ENCODE assay signal across 17 cellular contexts in the genomic region with DNA sequence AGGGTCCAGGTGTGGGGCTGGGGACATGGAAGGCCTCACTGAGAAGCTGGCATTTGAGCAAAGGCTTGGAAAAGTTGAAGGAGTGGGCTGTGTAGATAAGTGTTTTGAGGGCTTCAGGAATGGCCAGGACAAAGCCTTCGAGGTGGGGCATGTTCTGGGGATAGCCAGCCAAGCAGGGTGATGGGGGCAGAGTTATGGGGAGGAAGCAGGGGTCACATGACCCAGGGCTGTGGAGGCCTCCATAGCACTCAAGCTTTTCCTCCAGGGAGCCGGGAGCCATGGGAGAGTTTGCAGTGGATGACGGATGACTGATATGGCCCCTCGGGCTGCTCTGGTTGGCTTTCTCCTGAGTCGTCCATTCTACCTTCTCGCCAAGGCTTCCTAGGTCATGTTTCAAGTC.
"Had no signal": no experiment of that assay in that cellular context is flagged by ENCODE, and none has a peak within 500 bp of the region (broad histone marks: within the 10 kb centered on the region; RNA-seq: fewer than 3 reads in every experiment).

No MANE protein-coding gene starts in this region.

- H3K27me3 ChIP-seq: dorsolateral prefrontal cortex, gastroesophageal sphincter, heart right ventricle, right atrium auricular region, stomach, testis, upper lobe of left lung had no signal

- ATAC-seq: gastroesophageal sphincter, heart right ventricle, left cardiac atrium had no signal

- H3K36me3 ChIP-seq: gastroesophageal sphincter, heart right ventricle, right atrium auricular region, stomach, upper lobe of left lung had no signal

- DNase-seq: activated CD4-positive, CD25-positive, alpha-beta regulatory T cell treated with anti-CD3 and anti-CD28 coated beads, Interleukin-2, amount 50 U/mL, for 72 hours; activated naive CD4-positive, alpha-beta T cell treated with anti-CD3 and anti-CD28 coated beads, Interleukin-2, amount 50 U/mL, for 16 hours; activated T-cell treated with anti-CD3 and anti-CD28 coated beads, Interleukin-2, amount 50 U/mL, for 1 hour; dorsolateral prefrontal cortex; erythroblast; heart right ventricle; left cardiac atrium; midbrain; occipital lobe; stimulated activated CD4-positive, alpha-beta T cell treated with anti-CD3 and anti-CD28 coated beads, Interleukin-4, amount 100 ng/mL, for 24 hours; stomach; testis; upper lobe of left lung had no signal

- H3K27ac Mint-ChIP-seq: progenitor cell of endocrine pancreas had no signal

- H3K27ac ChIP-seq: dorsolateral prefrontal cortex, gastroesophageal sphincter, heart right ventricle, right atrium auricular region, stomach, testis, upper lobe of left lung had no signal

- H3K4me1 ChIP-seq: gastroesophageal sphincter, right atrium auricular region, testis, upper lobe of left lung had no signal

- H3K9me3 ChIP-seq: gastroesophageal sphincter, heart right ventricle, right atrium auricular region, stomach, testis, upper lobe of left lung had no signal

- H3K4me3 ChIP-seq: dorsolateral prefrontal cortex, gastroesophageal sphincter, heart right ventricle, lung, right atrium auricular region, stomach, testis, upper lobe of left lung had no signal

- H3K27me3 Mint-ChIP-seq: progenitor cell of endocrine pancreas had no signal
